In the genomic region with DNA sequence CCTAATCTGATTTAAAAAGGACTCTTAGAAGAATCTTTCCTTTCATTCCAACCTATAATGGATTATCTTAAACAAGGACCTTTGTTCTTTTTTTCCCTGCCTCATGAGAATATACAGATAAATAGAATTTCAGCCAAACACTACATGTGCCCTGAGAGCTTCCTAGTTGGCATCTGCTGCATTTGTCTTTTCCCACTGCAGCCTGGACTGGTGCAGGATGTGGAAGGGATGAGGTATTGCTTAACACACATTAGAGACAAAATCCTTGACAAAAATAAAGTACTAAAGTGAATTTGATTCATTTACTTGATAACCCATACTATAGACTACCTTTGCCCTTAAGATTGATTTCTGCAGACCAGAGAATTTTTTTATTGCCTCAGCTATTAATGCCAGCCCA, we compare ENCODE assay signal across 16 cellular contexts. TPM values are rescaled to one million over a fixed set of nuclear protein-coding genes. Genes with fewer than 3 reads are reported as not detected.
"Had no signal": no experiment of that assay in that cellular context is flagged by ENCODE, and none has a peak within 500 bp of the region (broad histone marks: within the 10 kb centered on the region; RNA-seq: fewer than 3 reads in every experiment).

No MANE protein-coding gene starts in this region.

- H3K27ac Mint-ChIP-seq: activated CD8-positive, alpha-beta memory T cell treated with anti-CD3 and anti-CD28 coated beads, Interleukin-2, amount 10 ng/mL, durations not matched to agents 7 days and 5 days; activated naive CD8-positive, alpha-beta T cell; activated T-cell treated with anti-CD3 and anti-CD28 coated beads, Interleukin-2, amount 50 U/mL, for 24 hours; stimulated activated naive CD8-positive, alpha-beta T cell treated with anti-CD3 and anti-CD28 coated beads, Interleukin-15, amount 100 ng/mL, for 72 hours had no signal

- H3K36me3 Mint-ChIP-seq: activated naive CD8-positive, alpha-beta T cell had no signal

- ATAC-seq: activated CD8-positive, alpha-beta memory T cell treated with anti-CD3 and anti-CD28 coated beads, Interleukin-2, amount 10 ng/mL, durations not matched to agents 7 days and 5 days; gastroesophageal sphincter; left lobe of liver had no signal

- H3K9me3 Mint-ChIP-seq: activated T-cell treated with anti-CD3 and anti-CD28 coated beads, Interleukin-2, amount 50 U/mL, for 24 hours; stimulated activated naive CD8-positive, alpha-beta T cell treated with anti-CD3 and anti-CD28 coated beads, Interleukin-15, amount 100 ng/mL, for 72 hours had no signal

- H3K4me1 Mint-ChIP-seq: stimulated activated naive CD8-positive, alpha-beta T cell treated with anti-CD3 and anti-CD28 coated beads, Interleukin-15, amount 100 ng/mL, for 72 hours had no signal

- H3K4me3 Mint-ChIP-seq: activated CD8-positive, alpha-beta memory T cell treated with anti-CD3 and anti-CD28 coated beads, Interleukin-2, amount 10 ng/mL, durations not matched to agents 7 days and 5 days; activated naive CD8-positive, alpha-beta T cell; activated T-cell treated with anti-CD3 and anti-CD28 coated beads, Interleukin-2, amount 50 U/mL, for 24 hours; stimulated activated naive CD8-positive, alpha-beta T cell treated with anti-CD3 and anti-CD28 coated beads, Interleukin-15, amount 100 ng/mL, for 72 hours had no signal

- H3K27me3 ChIP-seq: dorsolateral prefrontal cortex, esophagus muscularis mucosa, gastroesophageal sphincter had no signal

- H3K4me3 ChIP-seq: dorsolateral prefrontal cortex, esophagus muscularis mucosa, gastroesophageal sphincter had no signal

- H3K27ac ChIP-seq: dorsolateral prefrontal cortex, esophagus muscularis mucosa had no signal

- H3K9me3 ChIP-seq: esophagus muscularis mucosa, gastroesophageal sphincter had no signal

- DNase-seq: activated CD4-positive, alpha-beta T cell treated with anti-CD3 and anti-CD28 coated beads, Interleukin-2, amount 50 U/mL, for 4 hours; activated CD8-positive, alpha-beta memory T cell treated with anti-CD3 and anti-CD28 coated beads, Interleukin-2, amount 10 ng/mL, durations not matched to agents 7 days and 5 days; activated effector memory CD4-positive, alpha-beta T cell treated with anti-CD3 and anti-CD28 coated beads, Interleukin-2, amount 50 U/mL, for 16 hours; activated T-cell treated with anti-CD3 and anti-CD28 coated beads, Interleukin-2, amount 50 U/mL, for 24 hours; anterior cingulate cortex; dorsolateral prefrontal cortex; islet precursor cell; mesendoderm; stimulated activated CD4-positive, alpha-beta T cell treated with anti-CD3 and anti-CD28 coated beads, Interleukin-15, amount 100 ng/mL, for 24 hours; stimulated activated CD4-positive, alpha-beta T cell treated with anti-CD3 and anti-CD28 coated beads, Interleukin-4, amount 100 ng/mL, for 4 hours; stimulated activated naive CD8-positive, alpha-beta T cell treated with anti-CD3 and anti-CD28 coated beads, Interleukin-15, amount 100 ng/mL, for 72 hours had no signal

RNA-seq across cellular contexts. Expression of gene PALMD, which starts 59.5 kb away (rescaled TPM):
- total RNA-seq: activated CD8-positive, alpha-beta memory T cell treated with anti-CD3 and anti-CD28 coated beads, Interleukin-2, amount 10 ng/mL, durations not matched to agents 7 days and 5 days; T-helper 2 cell treated with Interferon-gamma antibody and Interleukin-4, amounts not matched to agents 100 ng/mL and 5 ng/mL, for 36 hours had no signal
